In the genomic region with DNA sequence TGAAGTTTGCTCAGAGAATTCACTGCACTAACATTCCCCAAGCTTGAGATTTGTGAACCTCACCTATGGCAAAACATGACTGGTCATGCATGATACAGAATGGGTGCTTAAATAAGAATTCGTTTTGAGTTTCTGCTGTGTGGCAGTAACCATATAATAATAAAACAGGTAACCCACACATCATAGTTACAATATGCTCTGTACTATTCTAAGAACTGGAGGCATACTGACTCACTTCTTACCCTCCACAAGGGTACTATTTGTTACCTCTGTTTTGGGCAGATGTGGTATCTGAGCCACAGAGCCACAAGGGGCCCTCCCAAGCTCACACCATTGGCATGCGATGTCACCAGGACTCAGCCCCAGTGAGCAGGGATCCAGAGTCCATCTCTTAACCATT, we compare ENCODE assay signal across 15 cellular contexts. TPM values are rescaled to one million over a fixed set of nuclear protein-coding genes. Genes with fewer than 3 reads are reported as not detected.
A peak's percentile ranks its signal among the peaks of the same experiment; 100 is the strongest.
DNase-seq lines count a peak whose midpoint lies in the region; ATAC-seq, FAIRE-seq and TF ChIP-seq lines count a peak whose summit lies in the region.
"Had no signal": no experiment of that assay in that cellular context is flagged by ENCODE, and none has a peak within 500 bp of the region (broad histone marks: within the 10 kb centered on the region; RNA-seq: fewer than 3 reads in every experiment).

No MANE protein-coding gene starts in this region.

- TF ChIP-seq CTCF in HFFc6 (IDR thresholded peaks at IDR 0.05): no peak

- in situ Hi-C loops in ACHN (cut with HindIII; ENCODE audit: low pct_ligation_motif_present, low pct_unique_long_range_greater_than_20kb, low sequenced_read_pairs): no loop called here

- no peaks in the 10 kb centered on the region for H3K9me3 Mint-ChIP-seq in activated T-helper 2 cell treated with anti-CD3 and anti-CD28 coated beads, Interferon-gamma antibody, Interleukin-2, Interleukin-4, amounts not matched to agents 10 μg/mL and 5 μg/mL and 100 μg/mL, durations not matched to agents 14 hours and 24 hours and 36 hours
- no peaks in the 10 kb centered on the region for H3K9me3 Mint-ChIP-seq in HFFc6
- H3K9me3 Mint-ChIP-seq: dendritic cell treated with granulocyte-macrophage colony-stimulating factor and Interleukin-4, amounts not matched to agents 40 ng/mL and 50 ng/mL, for 4 days had no signal

- intact Hi-C loops in activated T-helper 2 cell treated with anti-CD3 and anti-CD28 coated beads, Interferon-gamma antibody, Interleukin-2, Interleukin-4, amounts not matched to agents 10 μg/mL and 5 μg/mL and 100 μg/mL, durations not matched to agents 14 hours and 24 hours and 36 hours (cut with micrococcal nuclease): loop anchor here (5.0 to 10.0 kb wide), 2 partner anchors 94 to 99 kb away; no protein-coding TSS in a partner anchor

- no peak for DNase-seq in GM18507 (ENCODE audit: extremely low spot score, insufficient read length, low read depth)
- no peak for DNase-seq in activated T-helper 2 cell treated with anti-CD3 and anti-CD28 coated beads, Interferon-gamma antibody, Interleukin-2, Interleukin-4, amounts not matched to agents 10 μg/mL and 5 μg/mL and 100 μg/mL, durations not matched to agents 14 hours and 24 hours and 36 hours (ENCODE audit: low spot score)
- no peak for DNase-seq in ACHN
- DNase-seq in NCI-H1694 treated with DMSO at 0.1 percent for 48 hours (lab: John Stamatoyannopoulos, UW): no peak
- DNase-seq in HFFc6: no peak
- DNase-seq in NAMALWA (ENCODE audit: low spot score): no peak
- DNase-seq: IMR-90, NCI-H2029 treated with DMSO at 0.1 percent for 48 hours, thyroid gland had no signal

- H3K4me1 Mint-ChIP-seq in activated T-helper 2 cell treated with anti-CD3 and anti-CD28 coated beads, Interferon-gamma antibody, Interleukin-2, Interleukin-4, amounts not matched to agents 10 μg/mL and 5 μg/mL and 100 μg/mL, durations not matched to agents 14 hours and 24 hours and 36 hours (ENCODE audit: low read depth): peaks cover 58% of the 10 kb centered on the region
- peaks cover 41% of the 10 kb centered on the region for H3K4me1 Mint-ChIP-seq in HFFc6 (ENCODE audit: low read depth)

- peak overlapping the region; percentile 40 for H3K27ac Mint-ChIP-seq in activated T-helper 2 cell treated with anti-CD3 and anti-CD28 coated beads, Interferon-gamma antibody, Interleukin-2, Interleukin-4, amounts not matched to agents 10 μg/mL and 5 μg/mL and 100 μg/mL, durations not matched to agents 14 hours and 24 hours and 36 hours
- H3K27ac Mint-ChIP-seq in HFFc6: no peak overlapping the region
- H3K27ac Mint-ChIP-seq: activated naive CD8-positive, alpha-beta T cell; dendritic cell treated with granulocyte-macrophage colony-stimulating factor and Interleukin-4, amounts not matched to agents 40 ng/mL and 50 ng/mL, for 4 days had no signal

- FAIRE-seq in GM18507 (lab: Jason Lieb, UNC): peak; percentile 76
- FAIRE-seq: H54 had no signal

- no peaks in the 10 kb centered on the region for H3K36me3 Mint-ChIP-seq in activated T-helper 2 cell treated with anti-CD3 and anti-CD28 coated beads, Interferon-gamma antibody, Interleukin-2, Interleukin-4, amounts not matched to agents 10 μg/mL and 5 μg/mL and 100 μg/mL, durations not matched to agents 14 hours and 24 hours and 36 hours (ENCODE audit: low read depth)
- no peaks in the 10 kb centered on the region for H3K36me3 Mint-ChIP-seq in HFFc6 (ENCODE audit: low read depth)

- ATAC-seq in GM19324 (IDR thresholded peaks at IDR 0.05; ENCODE audit: low FRiP score, unreplicated experiment) (peak; percentile 36), HG03097 (IDR thresholded peaks at IDR 0.05; ENCODE audit: low FRiP score, unreplicated experiment) (peak; percentile 37)
- ATAC-seq: left lobe of liver had no signal

- no peaks in the 10 kb centered on the region for H3K27me3 Mint-ChIP-seq in activated T-helper 2 cell treated with anti-CD3 and anti-CD28 coated beads, Interferon-gamma antibody, Interleukin-2, Interleukin-4, amounts not matched to agents 10 μg/mL and 5 μg/mL and 100 μg/mL, durations not matched to agents 14 hours and 24 hours and 36 hours (ENCODE audit: low read depth)
- peaks cover 2% of the 10 kb centered on the region for H3K27me3 Mint-ChIP-seq in HFFc6 (ENCODE audit: insufficient read depth)
- H3K27me3 Mint-ChIP-seq: activated naive CD8-positive, alpha-beta T cell; dendritic cell treated with granulocyte-macrophage colony-stimulating factor and Interleukin-4, amounts not matched to agents 40 ng/mL and 50 ng/mL, for 4 days had no signal

- no peak overlapping the region for H3K4me3 Mint-ChIP-seq in activated T-helper 2 cell treated with anti-CD3 and anti-CD28 coated beads, Interferon-gamma antibody, Interleukin-2, Interleukin-4, amounts not matched to agents 10 μg/mL and 5 μg/mL and 100 μg/mL, durations not matched to agents 14 hours and 24 hours and 36 hours (ENCODE audit: low read depth)
- no peak overlapping the region for H3K4me3 Mint-ChIP-seq in HFFc6
- H3K4me3 Mint-ChIP-seq: activated naive CD8-positive, alpha-beta T cell; dendritic cell treated with granulocyte-macrophage colony-stimulating factor and Interleukin-4, amounts not matched to agents 40 ng/mL and 50 ng/mL, for 4 days had no signal

RNA-seq across cellular contexts. Expression of a gene that starts 17.6 kb away (rescaled TPM):
- 1.3 and 2.4 TPM in 2 replicates for total RNA-seq in activated T-helper 2 cell treated with anti-CD3 and anti-CD28 coated beads, Interferon-gamma antibody, Interleukin-2, Interleukin-4, amounts not matched to agents 10 μg/mL and 5 μg/mL and 100 μg/mL, durations not matched to agents 14 hours and 24 hours and 36 hours
- total RNA-seq in HFFc6 (2021; fragmentation: NEBNext Ultra II Directional; extraction: Animal tissue kit (Norgen Biotek cat#: 25700)): 1 to 10 TPM; 1.3 to 2.0 (median 1.6) TPM
